14 cellular contexts compared by ENCODE assay signal in genomic region chr1:6860401-6860800, GRCh38.
DNase-seq lines count a peak whose midpoint lies in the region; ATAC-seq and TF ChIP-seq lines count a peak whose summit lies in the region.
"Had no signal": no experiment of that assay in that cellular context is flagged by ENCODE, and none has a peak within 500 bp of the region (broad histone marks: within the 10 kb centered on the region; RNA-seq: fewer than 3 reads in every experiment).

No MANE protein-coding gene starts in this region.

- TF ChIP-seq POLR2A in sigmoid colon (IDR thresholded peaks at IDR 0.05) = no peak

- peaks cover 21% of the 10 kb centered on the region for H3K36me3 Mint-ChIP-seq in endodermal cell (ENCODE audit: low read depth)

- H3K9ac ChIP-seq in endodermal cell (ENCODE audit: extremely low read depth, low read length, poor library complexity, severe bottlenecking) = no peak overlapping the region

- H3K9me3 ChIP-seq in HEK293 (ENCODE audit: control insufficient read depth, insufficient read depth, low read depth, low read length) = no peaks in the 10 kb centered on the region
- peaks cover 2% of the 10 kb centered on the region; the same call in 1 of the 2 replicates for H3K9me3 ChIP-seq in PC-9 (ENCODE audit: insufficient read depth, low read depth)
- H3K9me3 ChIP-seq in endodermal cell (ENCODE audit: control insufficient read depth, low read length) = no peaks in the 10 kb centered on the region
- no peaks in the 10 kb centered on the region for H3K9me3 ChIP-seq in sigmoid colon
- H3K9me3 ChIP-seq: psoas muscle, tibial nerve had no signal

- peaks cover 21% of the 10 kb centered on the region for H3K4me1 Mint-ChIP-seq in endodermal cell

- TF ChIP-seq EP300 in sigmoid colon (IDR thresholded peaks at IDR 0.05) = no peak

- DNase-seq in PC-9 = peak; percentile 12 to 71
- DNase-seq in endodermal cell = no peak
- peak; percentile 57 for DNase-seq in renal cortical epithelial cell (ENCODE audit: low read depth)
- DNase-seq in sigmoid colon = no peak
- DNase-seq in SW 1271 (lab: John Stamatoyannopoulos, UW) = no peak
- DNase-seq: activated naive CD8-positive, alpha-beta T cell treated with anti-CD3 and anti-CD28 coated beads, Interleukin-2, amount 10 ng/mL, durations not matched to agents 7 days and 5 days; H7; KBM-7; NCI-H2107; psoas muscle had no signal

- intact Hi-C loops in PC-9 (cut with micrococcal nuclease; ENCODE audit: unreplicated experiment) (loop anchor here (2.0 kb wide), 1 partner anchor 66 kb away; no protein-coding TSS in a partner anchor), sigmoid colon (cut with DNase I) (no loop called here)

- H3K4me1 ChIP-seq in HEK293 (ENCODE audit: control insufficient read depth, insufficient read depth, low read length) = peaks cover 7% of the 10 kb centered on the region; the same call in 1 of the 2 replicates
- peaks cover 22% of the 10 kb centered on the region for H3K4me1 ChIP-seq in PC-9 (replicated peaks; ENCODE audit: insufficient read depth)
- no peaks in the 10 kb centered on the region for H3K4me1 ChIP-seq in endodermal cell (ENCODE audit: control insufficient read depth, insufficient read depth, low read length)
- H3K4me1 ChIP-seq in sigmoid colon = peaks cover 0 to 16% (median 12%) of the 10 kb centered on the region in 4 donors

- BruUV-seq in PC-9 (replicated peaks; lab: Mats Ljungman, UMichigan) = no TSS peak

- H3K36me3 ChIP-seq in HEK293 (ENCODE audit: control insufficient read depth in 2 of 2, insufficient read depth in 1 of 2, low read length in 2 of 2) (peaks cover 0 to 13% of the 10 kb centered on the region in 2 experiments; a peak in 1 of 3 replicates), PC-9 (ENCODE audit: low read depth) (no peaks in the 10 kb centered on the region), endodermal cell (ENCODE audit: control insufficient read depth, insufficient read depth, low read length) (no peaks in the 10 kb centered on the region), sigmoid colon (no peaks in the 10 kb centered on the region)

- H3K4me2 ChIP-seq in PC-9 = peak overlapping the region; percentile 59

- POLR2A ChIA-PET in HEK293 (lab: Yijun Ruan, JAX) (no interaction called here), PC-9 (lab: Charles Lee; ENCODE audit: unreplicated experiment) (no interaction called here)

- H3K4me3 ChIP-seq in HEK293 (ENCODE audit: low read depth, low read length) (no peak overlapping the region), PC-9 (no peak overlapping the region), endodermal cell (ENCODE audit: low read length) (no peak overlapping the region), sigmoid colon (no peak overlapping the region)
- H3K4me3 ChIP-seq: psoas muscle, tibial nerve had no signal

- TF ChIP-seq CTCF in HEK293 (tag by site-specific recombination; IDR thresholded peaks at IDR 0.05) (no peak), PC-9 (conservative IDR thresholded peaks at IDR 0.05) (no peak), endodermal cell (conservative IDR thresholded peaks at IDR 0.05) (no peak), sigmoid colon (IDR thresholded peaks at IDR 0.05) (no peak)

- no peak for ATAC-seq in HG02885 (IDR thresholded peaks at IDR 0.05; ENCODE audit: poor library complexity, unreplicated experiment)

- H3K27me3 ChIP-seq in PC-9 (ENCODE audit: insufficient read depth, low read depth) (no peaks in the 10 kb centered on the region), endodermal cell (ENCODE audit: control insufficient read depth, insufficient read depth, low read length, poor library complexity, severe bottlenecking) (no peaks in the 10 kb centered on the region), sigmoid colon (no peaks in the 10 kb centered on the region)
- H3K27me3 ChIP-seq: tibial nerve had no signal

- CTCF ChIA-PET in HEK293 (lab: Yijun Ruan, JAX) = interaction anchor here (0.7 to 0.9 kb wide), 2 partner anchors 114 to 787 kb away, joined by 3 to 4 read pairs; no protein-coding TSS in a partner anchor
- CTCF ChIA-PET in PC-9 (lab: Charles Lee) = interaction anchor here (0.7 kb wide), 1 partner anchor 18 kb away, joined by 3 read pairs; no protein-coding TSS in a partner anchor

- no peaks in the 10 kb centered on the region for H3K9me3 Mint-ChIP-seq in endodermal cell
- H3K9me3 Mint-ChIP-seq: activated naive CD8-positive, alpha-beta T cell treated with anti-CD3 and anti-CD28 coated beads, Interleukin-2, amount 10 ng/mL, durations not matched to agents 7 days and 5 days; T-helper 1 cell treated with Interleukin-12 subunit alpha and Interleukin-12 subunit beta and Interleukin-4 antibody, amounts not matched to agents 30 μg/mL and 1 μg/mL, for 36 hours had no signal

- H3K27me3 Mint-ChIP-seq in endodermal cell (ENCODE audit: insufficient read depth) = no peaks in the 10 kb centered on the region
- H3K27me3 Mint-ChIP-seq: activated naive CD8-positive, alpha-beta T cell treated with anti-CD3 and anti-CD28 coated beads, Interleukin-2, amount 10 ng/mL, durations not matched to agents 7 days and 5 days had no signal

- H2AFZ ChIP-seq in PC-9 = no peak overlapping the region

- H3K4me3 Mint-ChIP-seq in endodermal cell = no peak overlapping the region
- H3K4me3 Mint-ChIP-seq: activated naive CD8-positive, alpha-beta T cell treated with anti-CD3 and anti-CD28 coated beads, Interleukin-2, amount 10 ng/mL, durations not matched to agents 7 days and 5 days; T-helper 1 cell treated with Interleukin-12 subunit alpha and Interleukin-12 subunit beta and Interleukin-4 antibody, amounts not matched to agents 30 μg/mL and 1 μg/mL, for 36 hours had no signal

- H4K20me1 ChIP-seq in PC-9 (ENCODE audit: insufficient read depth) = no peaks in the 10 kb centered on the region

- H3K27ac ChIP-seq in HEK293 (ENCODE audit: extremely low read depth, low read depth, low read length) (no peak overlapping the region), PC-9 (peak overlapping the region; percentile 82), endodermal cell (ENCODE audit: low read depth, low read length) (no peak overlapping the region), sigmoid colon (peak overlapping the region in 2 of 4 donors; percentile 24 to 68)

- WGBS in endodermal cell (ENCODE audit: insufficient coverage in 1 of 2, insufficient read length in 1 of 2), 2 experiments = 93 to 100% methylated on average over 5 to 6 of the region's 6 CpGs
- WGBS in sigmoid colon, 2 donors = 86 to 90% methylated on average over 6 of the region's 6 CpGs

- H3K79me2 ChIP-seq in PC-9 (ENCODE audit: low read depth) = 0 out of 2 replicates have a peak, but pooled peaks cover 4% of the 10 kb centered on the region

- H3K27ac Mint-ChIP-seq in endodermal cell = peak overlapping the region; percentile 64
- H3K27ac Mint-ChIP-seq: activated naive CD8-positive, alpha-beta T cell treated with anti-CD3 and anti-CD28 coated beads, Interleukin-2, amount 10 ng/mL, durations not matched to agents 7 days and 5 days; T-helper 1 cell treated with Interleukin-12 subunit alpha and Interleukin-12 subunit beta and Interleukin-4 antibody, amounts not matched to agents 30 μg/mL and 1 μg/mL, for 36 hours had no signal

- H3F3A ChIP-seq in PC-9 (ENCODE audit: insufficient read depth, low read depth) = peaks cover 23% of the 10 kb centered on the region

- H3K9me2 ChIP-seq in PC-9 (ENCODE audit: insufficient read depth) = no peaks in the 10 kb centered on the region

TF ChIP-seq in HEK293, 187 proteins besides CTCF, POLR2A, EP300 and RAD21:
- TF ChIP-seq ZFHX2 (tag by site-specific recombination; conservative IDR thresholded peaks at IDR 0.05) (0 out of 2 replicates have a peak, but pooled peaks have one; percentile 14), SP7 (tag by site-specific recombination; IDR thresholded peaks at IDR 0.05) (0 out of 2 replicates have a peak, but pooled peaks have one; percentile 1), ZNF530 (tag by site-specific recombination; IDR thresholded peaks at IDR 0.05; ENCODE audit: low read depth) (no peak)

Comparison
In these comparisons a context has a peak if more than half of its experiments do, and no peak if none do; other contexts are left out.
1. DNase-seq: peak in PC-9 (2 of 2) and renal cortical epithelial cell (single experiment); none in endodermal cell (single experiment), sigmoid colon (single experiment) and SW 1271 (0 of 2).